8 cellular contexts compared by ENCODE assay signal in the genomic region with DNA sequence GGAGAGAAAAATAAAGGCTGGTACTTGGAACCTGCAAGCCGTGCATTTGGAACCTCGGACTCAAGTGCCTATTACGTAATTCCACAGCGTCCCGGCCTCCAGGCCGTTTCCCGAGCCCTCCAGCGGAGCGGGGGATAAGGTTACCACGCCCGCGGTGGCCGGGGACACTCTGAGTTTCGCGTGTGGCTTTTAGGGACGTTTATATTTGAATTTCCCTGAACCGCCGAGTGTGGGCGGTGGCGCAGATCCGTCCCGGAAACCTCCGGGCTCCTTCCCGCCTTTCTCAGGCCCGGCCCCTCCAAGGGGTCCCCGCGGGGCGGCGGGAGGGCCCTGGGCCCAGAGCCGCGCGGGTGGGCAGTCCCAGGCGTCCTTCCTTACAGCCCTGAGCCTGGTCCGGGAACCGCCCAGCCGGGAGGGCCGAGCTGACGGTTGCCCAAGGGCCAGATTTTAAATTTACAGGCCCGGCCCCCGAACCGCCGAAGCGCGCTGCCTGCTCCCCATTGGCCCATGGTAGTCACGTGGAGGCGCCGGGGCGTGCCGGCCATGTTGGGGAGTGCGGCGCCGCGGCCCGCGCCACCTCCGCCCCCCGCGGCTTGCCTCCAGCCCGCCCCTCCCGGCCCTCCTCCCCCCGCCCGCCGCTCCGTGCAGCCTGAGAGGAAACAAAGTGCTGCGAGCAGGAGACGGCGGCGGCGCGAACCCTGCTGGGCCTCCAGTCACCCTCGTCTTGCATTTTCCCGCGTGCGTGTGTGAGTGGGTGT. TPM values are rescaled to one million over a fixed set of nuclear protein-coding genes. Genes with fewer than 3 reads are reported as not detected.
DNase-seq lines count a peak whose midpoint lies in the region; ATAC-seq and TF ChIP-seq lines count a peak whose summit lies in the region.

A gene with protein sequence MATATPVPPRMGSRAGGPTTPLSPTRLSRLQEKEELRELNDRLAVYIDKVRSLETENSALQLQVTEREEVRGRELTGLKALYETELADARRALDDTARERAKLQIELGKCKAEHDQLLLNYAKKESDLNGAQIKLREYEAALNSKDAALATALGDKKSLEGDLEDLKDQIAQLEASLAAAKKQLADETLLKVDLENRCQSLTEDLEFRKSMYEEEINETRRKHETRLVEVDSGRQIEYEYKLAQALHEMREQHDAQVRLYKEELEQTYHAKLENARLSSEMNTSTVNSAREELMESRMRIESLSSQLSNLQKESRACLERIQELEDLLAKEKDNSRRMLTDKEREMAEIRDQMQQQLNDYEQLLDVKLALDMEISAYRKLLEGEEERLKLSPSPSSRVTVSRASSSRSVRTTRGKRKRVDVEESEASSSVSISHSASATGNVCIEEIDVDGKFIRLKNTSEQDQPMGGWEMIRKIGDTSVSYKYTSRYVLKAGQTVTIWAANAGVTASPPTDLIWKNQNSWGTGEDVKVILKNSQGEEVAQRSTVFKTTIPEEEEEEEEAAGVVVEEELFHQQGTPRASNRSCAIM (plus strand): TSS at position 638 of the 758 bp plus-strand sequence. CDS start 373 bp downstream, outside the sequence.

- H3K4me3 ChIP-seq in left ventricle myocardium inferior (peak within 1 kb of the TSS; percentile 90), prostate gland (peak within 1 kb of the TSS; percentile 44 to 68), urinary bladder (ENCODE audit: low read depth, low read length) (peak within 1 kb of the TSS; percentile 58)

- H3K36me3 ChIP-seq in left ventricle myocardium inferior: no peaks in the 10 kb centered on the region
- H3K36me3 ChIP-seq in prostate gland: no peaks in the 10 kb centered on the region
- H3K36me3 ChIP-seq in urinary bladder (ENCODE audit: insufficient read depth): no peaks in the 10 kb centered on the region

- H3K27me3 ChIP-seq in left ventricle myocardium inferior (ENCODE audit: low read depth) (peaks cover 5% of the 10 kb centered on the region), prostate gland (replicated peaks; ENCODE audit: insufficient read depth) (no peaks in the 10 kb centered on the region)

- TF ChIP-seq CTCF in left ventricle myocardium inferior (IDR thresholded peaks at IDR 0.05; ENCODE audit: borderline replicate concordance) (peak; percentile 26), prostate gland (IDR thresholded peaks at IDR 0.05) (peak in 1 of 4 experiments; percentile 28)

- H3K4me1 ChIP-seq in left ventricle myocardium inferior (peaks cover 37% of the 10 kb centered on the region), prostate gland (replicated peaks) (no peaks in the 10 kb centered on the region), urinary bladder (ENCODE audit: insufficient read depth) (no peaks in the 10 kb centered on the region)

- H3K9me3 ChIP-seq in left ventricle myocardium inferior (replicated peaks) (no peaks in the 10 kb centered on the region), prostate gland (no peaks in the 10 kb centered on the region)

- intact Hi-C loops in left ventricle myocardium inferior (cut with micrococcal nuclease) (no loop called here), prostate gland (cut with DNase I) (no loop called here)

- peak; percentile 87 for DNase-seq in NCI-H187 treated with DMSO at 0.1 percent for 48 hours (lab: John Stamatoyannopoulos, UW)
- peak; percentile 85 to 98 (median 90) for DNase-seq in T-helper 2 cell
- peak; percentile 51 to 93 (median 83) for DNase-seq in amygdala (lab: John Stamatoyannopoulos, UW)
- peak; percentile 94 for DNase-seq in left ventricle myocardium inferior
- DNase-seq in prostate gland (ENCODE audit: low spot score): peak; percentile 90

- peak; percentile 66 for ATAC-seq in GM18505 (IDR thresholded peaks at IDR 0.05; ENCODE audit: unreplicated experiment)
- ATAC-seq in HG02970 (IDR thresholded peaks at IDR 0.05; ENCODE audit: low FRiP score, unreplicated experiment): peak; percentile 64

- under 1% methylated on average over 74 of the region's 74 CpGs for WGBS in prostate gland
- under 1% methylated on average over 73 of the region's 74 CpGs for WGBS in urinary bladder

- H3K27ac ChIP-seq in left ventricle myocardium inferior (replicated peaks) (peak within 1 kb of the TSS; percentile 89), prostate gland (peak within 1 kb of the TSS; percentile 79 to 86), urinary bladder (ENCODE audit: low read depth) (peak within 1 kb of the TSS; percentile 79)

- peak; percentile 90 for TF ChIP-seq POLR2A in GM18505 (IDR thresholded peaks at IDR 0.05; ENCODE audit: borderline replicate concordance, extremely low read depth, insufficient read depth, insufficient read length)
- peak; percentile 46 for TF ChIP-seq POLR2A in prostate gland (IDR thresholded peaks at IDR 0.05)

RNA-seq across cellular contexts. Expression of the gene that starts here (rescaled TPM):
- total RNA-seq in left ventricle myocardium inferior (1.8 TPM), prostate gland (10 to 100 TPM; 11.5 to 12.2 TPM), urinary bladder (49.1 TPM)
- polyA plus RNA-seq in urinary bladder: 3.3 TPM

Comparison
In these comparisons a context has a peak if more than half of its experiments do, and no peak if none do; other contexts are left out.
1. Peak in every context shown above with its lines: DNase-seq, ATAC-seq, H3K4me3 ChIP-seq and H3K27ac ChIP-seq.